In the genomic region with DNA sequence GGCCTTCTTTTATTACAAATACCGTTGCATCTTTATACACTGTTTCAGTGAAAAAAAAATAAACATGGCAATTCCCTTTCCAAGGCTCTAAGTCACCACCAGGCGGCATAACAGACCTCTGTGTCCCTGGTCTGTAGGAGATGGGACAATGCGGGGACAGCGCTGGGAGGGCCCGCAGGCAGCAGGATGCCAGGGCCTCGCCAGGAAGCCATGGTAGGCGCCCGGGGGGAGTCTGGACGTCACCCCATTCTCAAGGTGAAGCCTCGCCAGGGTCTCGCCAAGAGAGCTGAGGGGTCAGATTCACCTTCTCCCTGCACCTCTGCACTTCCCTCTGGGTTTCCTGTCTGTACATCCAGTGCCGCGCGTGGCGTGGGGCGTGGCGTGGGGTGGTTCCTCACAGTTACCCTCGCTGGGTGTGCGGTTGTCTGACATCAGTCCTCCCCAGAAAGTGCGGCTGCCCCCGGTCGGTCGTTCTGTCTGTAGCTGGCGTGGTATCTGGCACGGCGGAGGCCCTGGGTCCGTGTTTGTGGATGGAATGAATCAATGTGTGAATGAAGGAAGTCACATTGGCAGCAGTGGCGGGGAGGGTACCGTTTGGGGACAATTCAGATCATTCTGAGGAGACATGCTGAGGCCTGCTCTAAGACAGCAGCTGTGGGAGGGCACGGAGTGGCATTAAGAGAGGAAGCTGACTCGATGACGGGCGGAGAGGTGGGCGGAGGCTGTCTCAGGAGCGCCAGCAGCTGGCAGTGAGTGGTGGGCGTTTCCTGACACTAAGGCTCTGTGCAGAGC, we compare ENCODE assay signal across 8 cellular contexts.
A peak's percentile ranks its signal among the peaks of the same experiment; 100 is the strongest.
DNase-seq lines count a peak whose midpoint lies in the region; ATAC-seq and TF ChIP-seq lines count a peak whose summit lies in the region.

No MANE protein-coding gene starts in this region.

- in situ Hi-C loops in astrocyte of the cerebellum (cut with HindIII; ENCODE audit: low sequenced_read_pairs), result no loop called here

- ATAC-seq in GM21423 (IDR thresholded peaks at IDR 0.05; ENCODE audit: unreplicated experiment) (peak; percentile 28), GM21526 (IDR thresholded peaks at IDR 0.05; ENCODE audit: low FRiP score, unreplicated experiment) (no peak)

- H3K4me3 ChIP-seq in astrocyte of the cerebellum (ENCODE audit: low read depth, low read length), result peak overlapping the region; percentile 22

- DNase-seq in AG20443 (ENCODE audit: low spot score), result peak; percentile 69
- peak; percentile 85 for DNase-seq in NCI-H146 (lab: John Stamatoyannopoulos, UW)
- peak; percentile 91 for DNase-seq in T-helper 22 cell (ENCODE audit: low read depth)
- DNase-seq in astrocyte of the cerebellum (ENCODE audit: low read depth), result no peak
- peak; percentile 69 for DNase-seq in inferior parietal cortex (ENCODE audit: extremely low spot score)
- peak; percentile 70 to 78 (median 75) for DNase-seq in stimulated activated CD4-positive, alpha-beta T cell treated with anti-CD3 and anti-CD28 coated beads, Interleukin-12 subunit alpha, Interleukin-12 subunit beta, amount 100 ng/mL, for 48 hours (ENCODE audit: low read depth in 2 of 3, low spot score in 1 of 3)

- peak; percentile 77 for TF ChIP-seq CTCF in astrocyte of the cerebellum (IDR thresholded peaks at IDR 0.05; ENCODE audit: low read depth, low read length, missing control alignments)
